ENCODE assay signal across 18 cellular contexts in the genomic region with DNA sequence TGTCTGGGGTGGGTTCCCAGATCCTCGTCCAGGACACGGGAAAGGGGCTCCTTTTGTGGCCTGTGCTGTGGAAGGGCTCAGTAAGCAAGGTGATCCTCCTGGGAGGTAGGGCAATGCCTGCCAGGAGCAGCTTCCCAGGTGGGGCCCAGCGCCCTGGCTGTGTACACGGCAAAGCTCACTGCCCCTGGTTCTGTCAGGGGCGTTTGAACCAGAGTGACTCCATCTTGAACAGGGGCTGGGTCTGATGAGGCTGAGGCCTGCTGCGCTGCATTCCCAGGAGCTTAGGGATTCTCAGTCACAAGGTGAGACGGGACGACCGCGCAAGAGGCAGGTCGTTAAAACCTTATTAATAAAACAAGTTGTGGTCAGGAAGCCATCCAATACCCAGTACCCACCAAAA. TPM values are rescaled to one million over a fixed set of nuclear protein-coding genes. Genes with fewer than 3 reads are reported as not detected.
A peak's percentile ranks its signal among the peaks of the same experiment; 100 is the strongest.
DNase-seq lines count a peak whose midpoint lies in the region; ATAC-seq and TF ChIP-seq lines count a peak whose summit lies in the region.
"Had no signal": no experiment of that assay in that cellular context is flagged by ENCODE, and none has a peak within 500 bp of the region (broad histone marks: within the 10 kb centered on the region; RNA-seq: fewer than 3 reads in every experiment).

No MANE protein-coding gene starts in this region.

- H3K27ac Mint-ChIP-seq in activated T-helper 17 cell treated with anti-CD3 and anti-CD28 coated beads, Interleukin-2, amount 50 U/mL, for 72 hours = no peak overlapping the region
- H3K27ac Mint-ChIP-seq: CD4-positive, CD25-positive, alpha-beta regulatory T cell had no signal

- H3K4me3 Mint-ChIP-seq in activated T-helper 17 cell treated with anti-CD3 and anti-CD28 coated beads, Interleukin-2, amount 50 U/mL, for 72 hours = no peak overlapping the region
- H3K4me3 Mint-ChIP-seq: CD4-positive, CD25-positive, alpha-beta regulatory T cell had no signal

- WGBS in neuronal stem cell (ENCODE audit: extremely low coverage in 2 of 2, insufficient read length in 2 of 2, insufficient replicate concordance in 1 of 2), 2 donors = no CpG with 5 or more reads among the region's 11 CpGs

- H3K4me1 Mint-ChIP-seq in activated T-helper 17 cell treated with anti-CD3 and anti-CD28 coated beads, Interleukin-2, amount 50 U/mL, for 72 hours = no peaks in the 10 kb centered on the region
- H3K4me1 Mint-ChIP-seq: CD4-positive, CD25-positive, alpha-beta regulatory T cell had no signal

- no peak overlapping the region for H4K91ac ChIP-seq in neuronal stem cell (ENCODE audit: low read depth, low read length, poor library complexity)

- peak overlapping the region; percentile 97 for H2AK5ac ChIP-seq in neuronal stem cell (ENCODE audit: low read depth, low read length)

- no peak overlapping the region for H3K23ac ChIP-seq in neuronal stem cell (ENCODE audit: low read depth, low read length, poor library complexity)

- H4K8ac ChIP-seq in neuronal stem cell (ENCODE audit: low read depth, low read length) = no peak overlapping the region

- 0 out of 2 replicates have a peak, but pooled peaks cover 4% of the 10 kb centered on the region for H3K27me3 ChIP-seq in DOHH2 (ENCODE audit: control insufficient read depth, low read length)
- H3K27me3 ChIP-seq in neuronal stem cell (ENCODE audit: control insufficient read depth in 3 of 3, insufficient read depth in 3 of 3, low read depth in 1 of 3, low read length in 3 of 3) = peaks cover 0 to 16% (median 0%) of the 10 kb centered on the region in 3 experiments

- no peaks in the 10 kb centered on the region for H3K9me2 ChIP-seq in DOHH2 (replicated peaks; ENCODE audit: control insufficient read depth, low read length)

- H3K27ac ChIP-seq in 22Rv1 (peak overlapping the region; percentile 85), DOHH2 (ENCODE audit: low read depth, low read length) (no peak overlapping the region), VCaP (peak overlapping the region; percentile 96), neuronal stem cell (replicated peaks; ENCODE audit: low read length) (no peak overlapping the region)
- H3K27ac ChIP-seq: KMS-11 had no signal

- no peak overlapping the region for H3K4ac ChIP-seq in neuronal stem cell (ENCODE audit: low read length)

- peaks cover 3% of the 10 kb centered on the region; the same call in 1 of the 2 replicates for H3F3A ChIP-seq in DOHH2 (ENCODE audit: control insufficient read depth, insufficient read depth)

- H3K18ac ChIP-seq in neuronal stem cell (ENCODE audit: low read length) = no peak overlapping the region

- H3K79me1 ChIP-seq in neuronal stem cell (ENCODE audit: low read depth, low read length) = no peaks in the 10 kb centered on the region

- TF ChIP-seq CTCF in 22Rv1 (IDR thresholded peaks at IDR 0.05) = no peak
- TF ChIP-seq CTCF in DOHH2 (IDR thresholded peaks at IDR 0.05; ENCODE audit: low read depth, low read length, poor library complexity, severe bottlenecking) = no peak
- no peak for TF ChIP-seq CTCF in VCaP (conservative IDR thresholded peaks at IDR 0.05)

- H3K36me3 ChIP-seq in DOHH2 (ENCODE audit: control insufficient read depth, low read length) (no peaks in the 10 kb centered on the region), neuronal stem cell (replicated peaks in 1 of 2; ENCODE audit: control insufficient read depth in 2 of 2, insufficient read depth in 2 of 2, low read length in 2 of 2) (no peaks in the 10 kb centered on the region)

- H3K9me3 Mint-ChIP-seq in activated T-helper 17 cell treated with anti-CD3 and anti-CD28 coated beads, Interleukin-2, amount 50 U/mL, for 72 hours = no peaks in the 10 kb centered on the region

- H3K27me3 Mint-ChIP-seq in activated T-helper 17 cell treated with anti-CD3 and anti-CD28 coated beads, Interleukin-2, amount 50 U/mL, for 72 hours = no peaks in the 10 kb centered on the region

- no peaks in the 10 kb centered on the region for H4K20me1 ChIP-seq in DOHH2 (ENCODE audit: control insufficient read depth, insufficient read depth, low read depth, low read length)

- H3K36me3 Mint-ChIP-seq in activated T-helper 17 cell treated with anti-CD3 and anti-CD28 coated beads, Interleukin-2, amount 50 U/mL, for 72 hours (ENCODE audit: low read depth) = no peaks in the 10 kb centered on the region
- H3K36me3 Mint-ChIP-seq: CD4-positive, CD25-positive, alpha-beta regulatory T cell had no signal

- H3K4me1 ChIP-seq in DOHH2 (ENCODE audit: control insufficient read depth, low read length) = peaks cover 61% of the 10 kb centered on the region
- H3K4me1 ChIP-seq in neuronal stem cell (ENCODE audit: control insufficient read depth in 2 of 2, insufficient read depth in 1 of 2, low read depth in 1 of 2, low read length in 2 of 2) = peaks cover 7% of the 10 kb centered on the region in 2 donors

- no peak overlapping the region for H3K9ac ChIP-seq in neuronal stem cell (ENCODE audit: low read depth, low read length, poor library complexity)
- H3K9ac ChIP-seq: KMS-11 had no signal

- H3K4me2 ChIP-seq in DOHH2 (ENCODE audit: low read length) = peak overlapping the region; percentile 57
- H3K4me2 ChIP-seq in neuronal stem cell (ENCODE audit: insufficient read depth, low read length, poor library complexity, severe bottlenecking) = no peak overlapping the region
- H3K4me2 ChIP-seq: KMS-11 had no signal

- no peak overlapping the region for H2AFZ ChIP-seq in neuronal stem cell (ENCODE audit: low read length)

- no peak overlapping the region for H2BK120ac ChIP-seq in neuronal stem cell (ENCODE audit: low read depth, low read length)

- peak overlapping the region; percentile 93 for H2BK15ac ChIP-seq in neuronal stem cell (ENCODE audit: low read length)

- no peaks in the 10 kb centered on the region for H3K79me2 ChIP-seq in DOHH2 (ENCODE audit: control insufficient read depth, low read length)

- H2BK5ac ChIP-seq in neuronal stem cell (ENCODE audit: low read length) = peak overlapping the region; percentile 57

- H3K14ac ChIP-seq in neuronal stem cell (ENCODE audit: low read length) = no peak overlapping the region

- no peak overlapping the region for H2BK12ac ChIP-seq in neuronal stem cell (ENCODE audit: low read length)

- H3K4me3 ChIP-seq in DOHH2 (ENCODE audit: low read length) = no peak overlapping the region
- peak overlapping the region in 1 of 2 donors; percentile 26 for H3K4me3 ChIP-seq in neuronal stem cell (ENCODE audit: low read length in 2 of 2)

- DNase-seq in neuronal stem cell (ENCODE audit: low spot score) = no peak
- DNase-seq in NCI-H1048 (lab: John Stamatoyannopoulos, UW) = no peak
- DNase-seq in NCI-H2196 treated with DMSO at 0.1 percent for 48 hours (lab: John Stamatoyannopoulos, UW; ENCODE audit: unreplicated experiment) = no peak
- no peak for DNase-seq in cortex of kidney (lab: John Stamatoyannopoulos, UW)
- DNase-seq: Caco-2; CD4-positive, CD25-positive, alpha-beta regulatory T cell; DMS153; EL; NCI-H1417; NCI-H187 treated with DMSO at 0.1 percent for 48 hours; NCI-H446 treated with DMSO at 0.1 percent for 48 hours; NK-92 treated with Interleukin-12 subunit alpha and Interleukin-12 subunit beta, amount 100 ng/mL, for 24 hours; SW 1271 had no signal

- ATAC-seq in activated T-helper 17 cell treated with anti-CD3 and anti-CD28 coated beads, Interleukin-2, amount 50 U/mL, for 72 hours (replicated peaks) = no peak

- H3K9me3 ChIP-seq in DOHH2 (ENCODE audit: control insufficient read depth, insufficient read depth, low read length) (no peaks in the 10 kb centered on the region), neuronal stem cell (replicated peaks in 1 of 2; ENCODE audit: control insufficient read depth in 2 of 2, insufficient read depth in 1 of 2, low read depth in 1 of 2, low read length in 2 of 2) (no peaks in the 10 kb centered on the region)
- H3K9me3 ChIP-seq: Caco-2 had no signal

RNA-seq across cellular contexts. Expression of a gene that starts 19.9 kb away (rescaled TPM):
- 25.7 TPM for polyA plus RNA-seq in neuronal stem cell (2013, experiment 1 of 2)
- 25.0 TPM for polyA plus RNA-seq in neuronal stem cell (2013, experiment 2 of 2)
- total RNA-seq in activated T-helper 17 cell treated with anti-CD3 and anti-CD28 coated beads, Interleukin-2, amount 50 U/mL, for 72 hours = 10 to 100 TPM; 17.6 to 28.2 TPM

Comparison
In these comparisons a context has a peak if more than half of its experiments do, and no peak if none do; other contexts are left out.
1. H3K27ac ChIP-seq: peak in 22Rv1 (single experiment) and VCaP (single experiment); none in DOHH2 (single experiment) and neuronal stem cell (single experiment).